15 cellular contexts compared by ENCODE assay signal in the genomic region with DNA sequence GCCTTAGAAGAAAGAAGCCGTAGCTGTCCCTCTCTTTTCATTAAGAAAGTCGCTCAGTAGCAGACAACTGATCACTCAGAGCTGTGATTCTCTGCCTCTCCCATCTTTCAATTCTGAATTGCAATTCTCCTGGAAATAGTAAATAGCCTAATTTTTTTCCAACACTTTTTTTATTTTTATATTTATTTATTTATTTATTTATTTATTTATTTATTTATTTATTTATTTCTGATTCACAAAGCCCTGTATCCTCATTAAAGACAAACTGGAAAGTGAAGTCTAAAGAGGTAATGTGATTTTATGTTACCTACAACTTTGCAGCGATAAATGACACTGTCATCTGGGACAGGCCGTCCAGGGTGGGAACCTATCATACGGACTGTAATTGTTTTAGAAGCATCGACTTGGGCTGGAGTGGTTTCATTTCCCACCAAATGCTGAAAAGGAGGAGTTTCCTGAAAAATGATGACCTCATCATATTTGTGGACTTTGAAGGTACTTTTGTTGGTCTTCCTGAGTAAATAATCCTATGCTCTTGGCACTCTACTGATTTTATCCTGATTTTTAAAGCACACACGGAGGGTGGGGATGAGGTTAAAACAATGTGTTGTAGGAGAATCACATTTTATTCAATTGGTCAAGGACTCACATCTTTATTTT. TPM values are rescaled to one million over a fixed set of nuclear protein-coding genes. Genes with fewer than 3 reads are reported as not detected.
DNase-seq lines count a peak whose midpoint lies in the region; ATAC-seq, FAIRE-seq and TF ChIP-seq lines count a peak whose summit lies in the region.
"Not testable (repeated sequence)": the region's sequence is repeated elsewhere in the genome, so short reads cannot be mapped to it uniquely, and the experiment has no call there.
"Had no signal": no experiment of that assay in that cellular context is flagged by ENCODE, and none has a peak within 500 bp of the region (broad histone marks: within the 10 kb centered on the region; RNA-seq: fewer than 3 reads in every experiment).

No MANE protein-coding gene starts in this region.

- not testable (repeated sequence) for H2AFZ ChIP-seq in IMR-90 (replicated peaks; ENCODE audit: low read length, poor library complexity); K562 (ENCODE audit: low read depth, low read length); HepG2 (ENCODE audit: low read length)

- not testable (repeated sequence) for H3K79me1 ChIP-seq in IMR-90 (ENCODE audit: low read depth in 1 of 2, low read length in 2 of 2)

- not testable (repeated sequence) for H2BK20ac ChIP-seq in IMR-90 (ENCODE audit: low read depth, low read length)

- H2AK5ac ChIP-seq in IMR-90 (ENCODE audit: low read depth, low read length) = not testable (repeated sequence)

- not testable (repeated sequence) for H3K4ac ChIP-seq in IMR-90 (ENCODE audit: low read depth, low read length)

- H3K23ac ChIP-seq in IMR-90 (ENCODE audit: low read depth, low read length) = not testable (repeated sequence)

- H3K79me2 ChIP-seq in K562 (ENCODE audit: control insufficient read depth, insufficient read depth, low read length); HepG2 (ENCODE audit: insufficient read depth, low read length): not testable (repeated sequence)

- H2BK15ac ChIP-seq in IMR-90 (ENCODE audit: low read depth, low read length) = not testable (repeated sequence)

- not testable (repeated sequence) for H3K9ac ChIP-seq in IMR-90 (ENCODE audit: low read depth, low read length); K562 (ENCODE audit: insufficient read depth in 1 of 2, low read depth in 2 of 2, low read length in 2 of 2); HepG2 (ENCODE audit: insufficient read depth, low read depth, low read length)

- FAIRE-seq in A549 (lab: Jason Lieb, UNC); K562 (lab: Jason Lieb, UNC); HepG2 (lab: Jason Lieb, UNC): not testable (repeated sequence)

- not testable (repeated sequence) for H4K20me1 ChIP-seq in IMR-90 (ENCODE audit: insufficient read depth, low read length); K562 (replicated peaks; ENCODE audit: control insufficient read depth, insufficient read depth, low read length); HepG2 (ENCODE audit: insufficient read depth, low read length)

- H2BK5ac ChIP-seq in IMR-90 (ENCODE audit: low read depth, low read length, poor library complexity, severe bottlenecking) = not testable (repeated sequence)

- H3K27me3 ChIP-seq in IMR-90 (ENCODE audit: control insufficient read depth, insufficient read depth, low read length); K562 (ENCODE audit: control insufficient read depth in 2 of 2, insufficient read depth in 2 of 2, low read length in 2 of 2); heart left ventricle; left ventricle myocardium inferior (ENCODE audit: low read depth); HepG2 (ENCODE audit: control insufficient read depth in 1 of 2, insufficient read depth in 2 of 2, low read length in 2 of 2): not testable (repeated sequence)

- TF ChIP-seq POLR2A in A549 (IDR thresholded peaks at IDR 0.05; ENCODE audit: low read length); IMR-90 (IDR thresholded peaks at IDR 0.05; ENCODE audit: low read depth, low read length); K562 (conservative IDR thresholded peaks at IDR 0.05); heart left ventricle (IDR thresholded peaks at IDR 0.05); HepG2 (IDR thresholded peaks at IDR 0.05; ENCODE audit: insufficient read depth in 1 of 2, low read depth in 2 of 2, low read length in 2 of 2): not testable (repeated sequence)

- H4K91ac ChIP-seq in IMR-90 (ENCODE audit: insufficient read depth, low read depth, low read length) = not testable (repeated sequence)

- POLR2A ChIA-PET in A549 (lab: Yijun Ruan, JAX) (interaction anchor here (0.6 kb wide), 1 partner anchor 152 kb away, joined by 6 read pairs; no protein-coding TSS in a partner anchor), K562 (lab: Yijun Ruan, JAX) (interaction anchor here (0.6 kb wide), 1 partner anchor 1039 kb away, joined by 3 read pairs; no protein-coding TSS in a partner anchor)
- POLR2A ChIA-PET in IMR-90 (lab: Charles Lee; ENCODE audit: unreplicated experiment); HepG2 (lab: Yijun Ruan, JAX): not testable (repeated sequence)

- not testable (repeated sequence) for H3K9me1 ChIP-seq in IMR-90 (ENCODE audit: insufficient read depth, low read length); K562 (ENCODE audit: control insufficient read depth, insufficient read depth, low read length)

- H3K56ac ChIP-seq in IMR-90 (ENCODE audit: extremely low read depth, insufficient read depth, low read length) = not testable (repeated sequence)

- not testable (repeated sequence) for TF ChIP-seq RAD21 in A549 (conservative IDR thresholded peaks at IDR 0.05 in 1 of 2, IDR thresholded peaks at IDR 0.05 in 1 of 2); IMR-90 (IDR thresholded peaks at IDR 0.05; ENCODE audit: low read length); K562 (CRISPR knock-in tag; conservative IDR thresholded peaks at IDR 0.05 in 1 of 2, IDR thresholded peaks at IDR 0.05 in 1 of 2); HepG2 (CRISPR knock-in tag; IDR thresholded peaks at IDR 0.05)

- CTCF ChIA-PET in A549 (lab: Yijun Ruan, JAX) = interaction anchor here (0.6 kb wide), 1 partner anchor 1591 kb away, joined by 3 read pairs; no protein-coding TSS in a partner anchor
- CTCF ChIA-PET in IMR-90 (lab: Yijun Ruan, JAX); K562 (lab: Yijun Ruan, JAX; ENCODE audit: low intra/inter-chr PET ratio); HepG2 (lab: Yijun Ruan, JAX; ENCODE audit: low intra/inter-chr PET ratio, low total read pairs): not testable (repeated sequence)

- dilution Hi-C loops in IMR-90 (cut with HindIII; ENCODE audit: low sequenced_read_pairs, unreplicated experiment) = not testable (repeated sequence)

- H3K4me1 ChIP-seq in A549; IMR-90 (ENCODE audit: control insufficient read depth, insufficient read depth, low read length); K562 (replicated peaks in 1 of 2; ENCODE audit: control insufficient read depth in 2 of 2, insufficient read depth in 2 of 2, low read length in 2 of 2); heart left ventricle; left ventricle myocardium inferior; HepG2 (ENCODE audit: insufficient read depth, low read length): not testable (repeated sequence)

- in situ Hi-C loops in IMR-90 (cut with MboI; ENCODE audit: low sequenced_read_pairs) = loop anchor here (25.0 kb wide), 1 partner anchor 478 kb away; a partner anchor contains a TSS
- in situ Hi-C loops in K562 (cut with MboI); HepG2 (cut with HindIII; ENCODE audit: extremely low pct_ligation_motif_present, low pct_unique_long_range_greater_than_20kb): not testable (repeated sequence)

- H2AK9ac ChIP-seq in IMR-90 (replicated peaks; ENCODE audit: low read depth, low read length, poor library complexity) = not testable (repeated sequence)

- not testable (repeated sequence) for H3K27ac ChIP-seq in A549; IMR-90 (ENCODE audit: insufficient read depth, low read length); K562 (ENCODE audit: extremely low read depth, low read depth, low read length); HepG2 (ENCODE audit: extremely low read length, insufficient read depth, low read length)
- H3K27ac ChIP-seq in heart left ventricle = peak overlapping the region in 5 of 12 donors; percentile 7 to 46 (median 16)
- H3K27ac ChIP-seq in left ventricle myocardium inferior (replicated peaks) = peak overlapping the region; percentile 58

- TF ChIP-seq CTCF in A549 (IDR thresholded peaks at IDR 0.05); IMR-90 (conservative IDR thresholded peaks at IDR 0.05; ENCODE audit: low read depth, low read length); K562 (IDR thresholded peaks at IDR 0.05 in 2 of 3, conservative IDR thresholded peaks at IDR 0.05 in 1 of 3; ENCODE audit: insufficient read depth in 2 of 3, low read depth in 1 of 3, low read length in 3 of 3); heart left ventricle (IDR thresholded peaks at IDR 0.05); left ventricle myocardium inferior (IDR thresholded peaks at IDR 0.05; ENCODE audit: borderline replicate concordance); HepG2 (CRISPR knock-in tag; IDR thresholded peaks at IDR 0.05): not testable (repeated sequence)

- WGBS in A549 (ENCODE audit: missing lambda C conversion rate) = 86% methylated on average over 7 of the region's 7 CpGs
- WGBS in IMR-90 (ENCODE audit: extremely low coverage in 2 of 2, insufficient read length in 1 of 2), 2 experiments = no CpG with 5 or more reads among the region's 7 CpGs
- 0% methylated on average over 7 of the region's 7 CpGs for WGBS in K562 (ENCODE audit: insufficient coverage, low coverage, missing lambda C conversion rate)
- WGBS in heart left ventricle, 4 donors = 48 to 65% (median 59%) methylated on average over 7 of the region's 7 CpGs
- 47% methylated on average over 7 of the region's 7 CpGs for WGBS in HepG2 (ENCODE audit: low lambda C conversion rate)

- not testable (repeated sequence) for H4K8ac ChIP-seq in IMR-90 (ENCODE audit: low read depth in 2 of 2, low read length in 2 of 2)

- intact Hi-C loops in IMR-90 (cut with micrococcal nuclease); K562 (cut with micrococcal nuclease); heart left ventricle (cut with DNase I); left ventricle myocardium inferior (cut with micrococcal nuclease); HepG2 (cut with micrococcal nuclease; ENCODE audit: unreplicated experiment): not testable (repeated sequence)

- not testable (repeated sequence) for H3K4me2 ChIP-seq in A549; IMR-90 (ENCODE audit: low read depth, low read length); K562 (ENCODE audit: insufficient read depth, low read length); HepG2 (ENCODE audit: low read depth, low read length)

- not testable (repeated sequence) for DNase-seq in A549 (ENCODE audit: low read depth in 1 of 2, low spot score in 1 of 2); IMR-90; K562 (ENCODE audit: extremely low read depth in 1 of 4, low spot score in 3 of 4); heart left ventricle; left ventricle myocardium inferior; HepG2 (ENCODE audit: low spot score)

- ATAC-seq in A549; IMR-90 (ENCODE audit: low read depth); K562; HepG2: not testable (repeated sequence)
- ATAC-seq in heart left ventricle = peak in 3 of 4 donors; percentile 36 to 83 (median 51)

- not testable (repeated sequence) for BruUV-seq in IMR-90 (replicated peaks; lab: Mats Ljungman, UMichigan); K562 (replicated peaks; lab: Mats Ljungman, UMichigan); HepG2 (replicated peaks; lab: Mats Ljungman, UMichigan)

- H3K4me3 ChIP-seq in A549; IMR-90 (ENCODE audit: insufficient read depth, low read depth, low read length); K562; heart left ventricle; left ventricle myocardium inferior; HepG2 (replicated peaks in 1 of 3; ENCODE audit: insufficient read depth in 1 of 3, low read depth in 2 of 3, low read length in 3 of 3): not testable (repeated sequence)

- not testable (repeated sequence) for H3K14ac ChIP-seq in IMR-90 (replicated peaks; ENCODE audit: low read depth, low read length)

- not testable (repeated sequence) for H2BK120ac ChIP-seq in IMR-90 (ENCODE audit: low read depth, low read length)

- H3K36me3 ChIP-seq in IMR-90 (ENCODE audit: control insufficient read depth, insufficient read depth, low read length); K562 (ENCODE audit: control insufficient read depth, insufficient read depth, low read length); heart left ventricle; left ventricle myocardium inferior; HepG2 (replicated peaks in 1 of 2; ENCODE audit: control insufficient read depth in 1 of 2, insufficient read depth in 2 of 2, low read length in 2 of 2): not testable (repeated sequence)

- not testable (repeated sequence) for TF ChIP-seq EP300 in A549 (IDR thresholded peaks at IDR 0.05); K562 (IDR thresholded peaks at IDR 0.05; ENCODE audit: low read length); HepG2 (IDR thresholded peaks at IDR 0.05; ENCODE audit: low read depth in 2 of 2, low read length in 2 of 2); HepG2 (CRISPR knock-in tag; IDR thresholded peaks at IDR 0.05; ENCODE audit: borderline replicate concordance)

- not testable (repeated sequence) for H3K9me3 ChIP-seq in A549; IMR-90 (ENCODE audit: control insufficient read depth, insufficient read depth, low read length); K562 (replicated peaks; ENCODE audit: control insufficient read depth, insufficient read depth, low read depth, low read length); heart left ventricle; left ventricle myocardium inferior (replicated peaks); HepG2 (ENCODE audit: low read length)

- not testable (repeated sequence) for H3K18ac ChIP-seq in IMR-90 (ENCODE audit: low read depth, low read length)

- H4K5ac ChIP-seq in IMR-90 (ENCODE audit: low read depth, low read length) = not testable (repeated sequence)

RNA-seq across cellular contexts. Expression of a gene that starts 41.2 kb away (rescaled TPM):
- polyA plus RNA-seq in A549 (2011; rRNA removed) (not detected in 2 replicates), A549 (2017; fragmentation: RNase III; extraction: RNeasy Plus Mini Kit Qiagen cat#74134 plus additional on column Dnase treatment) (not detected in 3 replicates), IMR-90 (2012; rRNA removed) (not detected in 2 replicates), K562 (2011; rRNA removed) (not detected in 2 replicates), K562 (2014; fragmentation: Illumina TruSeq; extraction: Trizol) (not detected in 2 replicates), K562 (2014; fragmentation: Nextera tagmentation; extraction: Ambion mirVana) (not detected), K562 (2014; rRNA removed) (not detected in 2 replicates), heart left ventricle (not detected), HepG2 (2011; rRNA removed) (0.83 and 3.0 TPM in 2 replicates)
- polyA plus RNA-seq in A549 (2012; cell fraction: cytosol; rRNA removed) = not detected in 2 replicates
- polyA plus RNA-seq in A549 (2012; cell fraction: nucleus; rRNA removed) = 0.01 TPM in 1 of 2 replicates, not detected in the other
- not detected in 2 replicates for polyA minus RNA-seq in A549 (2011; rRNA and poly(A)+ RNA removed)
- total RNA-seq in IMR-90 (2012; rRNA removed) (not detected in 2 replicates), K562 (2014; rRNA removed) (not detected in 2 replicates), K562 (2014; rRNA removed; fragmentation: Illumina TruSeq; extraction: Trizol) (not detected in 2 replicates), K562 (2015; rRNA removed; fragmentation: Illumina TruSeq; extraction: Trizol) (not detected in 2 replicates), K562 (2021) (not detected in 2 replicates), heart left ventricle (not detected), left ventricle myocardium inferior (not detected), HepG2 (2016; rRNA removed; fragmentation: Illumina TruSeq; extraction: Trizol) (0.10 and 0.24 TPM in 2 replicates)
- polyA plus RNA-seq in IMR-90 (2012; cell fraction: cytosol; rRNA removed) = not detected in 2 replicates
- not detected in 2 replicates for polyA plus RNA-seq in IMR-90 (2012; cell fraction: nucleus; rRNA removed; ENCODE audit: low replicate concordance)
- not detected in 2 replicates for total RNA-seq in K562 (2011; cell fraction: chromatin; rRNA removed; ENCODE audit: low replicate concordance)
- not detected in 2 replicates for total RNA-seq in K562 (2011; cell fraction: nucleolus; rRNA removed)
- total RNA-seq in K562 (2011; cell fraction: nucleoplasm; rRNA removed) = not detected in 2 replicates
- polyA plus RNA-seq in K562 (2011; cell fraction: cytosol; rRNA removed) = not detected in 2 replicates
- polyA plus RNA-seq in K562 (2011; cell fraction: nucleus; rRNA removed) = not detected in 2 replicates
- not detected in 2 replicates for polyA plus RNA-seq in K562 (2012)
- polyA minus RNA-seq in K562 (2011; rRNA and poly(A)+ RNA removed) = not detected in 2 replicates
- not detected in 2 replicates for polyA minus RNA-seq in K562 (2011; cell fraction: cytosol; rRNA and poly(A)+ RNA removed)
- not detected in 2 replicates for polyA minus RNA-seq in K562 (2011; cell fraction: nucleus; rRNA and poly(A)+ RNA removed)
- not detected in 2 replicates for total RNA-seq in HepG2 (2016; cell fraction: cytosol; rRNA removed; fragmentation: Illumina TruSeq; extraction: Trizol; ENCODE audit: low read depth)
- total RNA-seq in HepG2 (2016; cell fraction: insoluble cytoplasmic fraction; rRNA removed; fragmentation: Illumina TruSeq; extraction: Trizol) = 0.12 and 0.22 TPM in 2 replicates
- total RNA-seq in HepG2 (2016; cell fraction: membrane; rRNA removed; fragmentation: Illumina TruSeq; extraction: Trizol) = 0.06 TPM in 1 of 2 replicates, not detected in the other
- total RNA-seq in HepG2 (2016; cell fraction: nucleus; rRNA removed; fragmentation: Illumina TruSeq; extraction: Trizol) = 0.25 and 0.28 TPM in 2 replicates
- polyA plus RNA-seq in HepG2 (2011; cell fraction: cytosol; rRNA removed) = 0.71 and 2.9 TPM in 2 replicates
- 0.61 and 1.3 TPM in 2 replicates for polyA plus RNA-seq in HepG2 (2011; cell fraction: nucleus; rRNA removed)
- polyA plus RNA-seq in HepG2 (2012) = 2.3 and 10.9 TPM in 2 replicates
- polyA plus RNA-seq in HepG2 (2016; cell fraction: cytosol; fragmentation: Illumina TruSeq; extraction: Trizol; ENCODE audit: low read depth) = 0.05 TPM in 1 of 2 replicates, not detected in the other
- 0.08 TPM in 1 of 2 replicates, not detected in the other for polyA plus RNA-seq in HepG2 (2016; cell fraction: insoluble cytoplasmic fraction; fragmentation: Illumina TruSeq; extraction: Trizol; ENCODE audit: low read depth)
- not detected in 2 replicates for polyA plus RNA-seq in HepG2 (2016; cell fraction: membrane; fragmentation: Illumina TruSeq; extraction: Trizol; ENCODE audit: low read depth)
- 0.25 TPM in 1 of 2 replicates, not detected in the other for polyA plus RNA-seq in HepG2 (2016; cell fraction: nucleus; fragmentation: Illumina TruSeq; extraction: Trizol; ENCODE audit: insufficient read depth, low read depth)
- 0.38 TPM in 1 of 2 replicates, not detected in the other for polyA minus RNA-seq in HepG2 (2011; rRNA and poly(A)+ RNA removed; ENCODE audit: low replicate concordance)
- polyA minus RNA-seq in HepG2 (2011; cell fraction: cytosol; rRNA and poly(A)+ RNA removed) = 0.26 and 0.49 TPM in 2 replicates
- 0.64 and 1.5 TPM in 2 replicates for polyA minus RNA-seq in HepG2 (2011; cell fraction: nucleus; rRNA and poly(A)+ RNA removed)
- total RNA-seq: A172; A673; CD4-positive, alpha-beta memory T cell; CD4-positive, CD25-positive, alpha-beta regulatory T cell; CD8-positive, alpha-beta memory T cell; Daoy; G401; GM12878 had no signal
- polyA plus RNA-seq: AG04450; CD4-positive, alpha-beta memory T cell; CD4-positive, CD25-positive, alpha-beta regulatory T cell; CD8-positive, alpha-beta memory T cell; GM12878 had no signal
